ENCODE assay signal across 8 cellular contexts in the genomic region with DNA sequence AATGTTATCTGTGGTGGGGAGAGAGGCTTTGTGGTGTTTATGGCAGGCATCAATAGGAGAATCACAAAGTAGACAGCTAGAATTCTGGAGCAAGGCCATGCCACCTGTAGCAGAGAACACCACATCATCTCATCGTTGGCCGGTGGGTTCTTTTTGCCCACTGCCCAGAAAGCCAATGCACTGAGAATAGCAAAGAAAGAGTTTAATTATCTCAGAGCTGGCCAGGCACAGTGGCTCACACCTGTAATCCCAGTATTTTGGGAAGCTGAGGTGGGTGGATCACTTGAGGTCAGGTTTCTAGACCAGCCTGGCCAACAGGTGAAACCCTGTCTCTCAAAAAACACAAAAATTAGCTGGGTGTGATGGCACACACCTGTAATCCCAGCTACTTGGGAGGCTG.
"Had no signal": no experiment of that assay in that cellular context is flagged by ENCODE, and none has a peak within 500 bp of the region (broad histone marks: within the 10 kb centered on the region; RNA-seq: fewer than 3 reads in every experiment).

No MANE protein-coding gene starts in this region.

- H3K4me3 ChIP-seq: GM23248, HAP-1 had no signal

- ATAC-seq: HCT116, HepG2 had no signal

- DNase-seq: GM23248, GOT3, H7 had no signal

- H2AFZ ChIP-seq: GM23248 had no signal

- H3K36me3 ChIP-seq: HAP-1 had no signal

- H3K4me3 Mint-ChIP-seq: IgD-negative memory B cell had no signal

- H3K27ac ChIP-seq: GM23248, HL-60 had no signal

- H3K9ac ChIP-seq: GM23248 had no signal

- H3K4me1 ChIP-seq: HAP-1 had no signal

- FAIRE-seq: HepG2 had no signal

- H3K9me3 ChIP-seq: HAP-1 had no signal

- H3K4me1 Mint-ChIP-seq: IgD-negative memory B cell had no signal

- H3K27ac Mint-ChIP-seq: IgD-negative memory B cell had no signal

- H3K36me3 Mint-ChIP-seq: IgD-negative memory B cell had no signal
